ENCODE assay signal across 17 cellular contexts in genomic region chr1:156645666-156646065, GRCh38. TPM values are rescaled to one million over a fixed set of nuclear protein-coding genes. Genes with fewer than 3 reads are reported as not detected.
DNase-seq lines count a peak whose midpoint lies in the region; ATAC-seq, FAIRE-seq and TF ChIP-seq lines count a peak whose summit lies in the region.
"Had no signal": no experiment of that assay in that cellular context is flagged by ENCODE, and none has a peak within 500 bp of the region (broad histone marks: within the 10 kb centered on the region; RNA-seq: fewer than 3 reads in every experiment).

No MANE protein-coding gene starts in this region.

- no TSS peak for BruUV-seq in K562 (replicated peaks; lab: Mats Ljungman, UMichigan)

- no peaks in the 10 kb centered on the region for H3K36me3 ChIP-seq in H7 (replicated peaks; ENCODE audit: control insufficient read depth, insufficient read depth, low read length)
- H3K36me3 ChIP-seq in K562 (ENCODE audit: control insufficient read depth, insufficient read depth, low read length): peaks cover 55% of the 10 kb centered on the region

- WGBS in K562 (ENCODE audit: insufficient coverage, low coverage, missing lambda C conversion rate): 79% methylated on average over 1 of the region's 1 CpG

- TF ChIP-seq CTCF in K562 (IDR thresholded peaks at IDR 0.05 in 2 of 3, conservative IDR thresholded peaks at IDR 0.05 in 1 of 3; ENCODE audit: insufficient read depth in 2 of 3, low read depth in 1 of 3, low read length in 3 of 3): no peak
- TF ChIP-seq CTCF in neural crest cell (conservative IDR thresholded peaks at IDR 0.05): no peak

- peaks cover 0 to 30% of the 10 kb centered on the region in 2 experiments; a peak in 3 of 5 replicates for H3K4me1 ChIP-seq in K562 (replicated peaks in 1 of 2; ENCODE audit: control insufficient read depth in 2 of 2, insufficient read depth in 2 of 2, low read length in 2 of 2)

- DNase-seq in H7: peak; percentile 28
- no peak for DNase-seq in K562 (ENCODE audit: extremely low read depth in 1 of 4, low spot score in 3 of 4)
- no peak for DNase-seq in neural crest cell (ENCODE audit: low read depth, low spot score)
- DNase-seq in NCI-H524 (lab: John Stamatoyannopoulos, UW): no peak
- no peak for DNase-seq in activated naive CD4-positive, alpha-beta T cell treated with anti-CD3 and anti-CD28 coated beads, Interleukin-2, amount 10 ng/mL, durations not matched to agents 7 days and 5 days
- DNase-seq: CD8-positive, alpha-beta T cell; COR-L47; DND-41; GDM1; GOT3; HCEC 1CT had no signal

- H3K36me3 Mint-ChIP-seq in neural crest cell (ENCODE audit: low read depth): no peaks in the 10 kb centered on the region
- no peaks in the 10 kb centered on the region for H3K36me3 Mint-ChIP-seq in activated naive CD4-positive, alpha-beta T cell treated with anti-CD3 and anti-CD28 coated beads, Interleukin-2, amount 10 ng/mL, durations not matched to agents 7 days and 5 days
- H3K36me3 Mint-ChIP-seq: CD8-positive, alpha-beta T cell had no signal

- peaks cover 70% of the 10 kb centered on the region for H3K27me3 Mint-ChIP-seq in neural crest cell (ENCODE audit: low read depth)
- H3K27me3 Mint-ChIP-seq in activated naive CD4-positive, alpha-beta T cell treated with anti-CD3 and anti-CD28 coated beads, Interleukin-2, amount 10 ng/mL, durations not matched to agents 7 days and 5 days: peaks cover 98% of the 10 kb centered on the region

- in situ Hi-C loops in K562 (cut with MboI): no loop called here

- TF ChIP-seq EP300 in K562 (IDR thresholded peaks at IDR 0.05; ENCODE audit: low read length): no peak

- H3K9me3 Mint-ChIP-seq in neural crest cell: no peaks in the 10 kb centered on the region
- H3K9me3 Mint-ChIP-seq in activated naive CD4-positive, alpha-beta T cell treated with anti-CD3 and anti-CD28 coated beads, Interleukin-2, amount 10 ng/mL, durations not matched to agents 7 days and 5 days: no peaks in the 10 kb centered on the region
- H3K9me3 Mint-ChIP-seq: CD8-positive, alpha-beta T cell had no signal

- CTCF ChIA-PET in K562 (lab: Yijun Ruan, JAX; ENCODE audit: low intra/inter-chr PET ratio): no interaction called here
- CTCF ChIA-PET in activated naive CD4-positive, alpha-beta T cell treated with anti-CD3 and anti-CD28 coated beads, Interleukin-2, amount 10 ng/mL, durations not matched to agents 7 days and 5 days (lab: Charles Lee): interaction anchor here (1.3 to 5.5 kb wide), 4 partner anchors 14 to 33 kb away, joined by 3 to 47 read pairs (median 5); no protein-coding TSS in a partner anchor

- H3K9me1 ChIP-seq in K562 (ENCODE audit: control insufficient read depth, insufficient read depth, low read length): no peaks in the 10 kb centered on the region

- ATAC-seq in K562: no peak
- no peak for ATAC-seq in HG03108 (IDR thresholded peaks at IDR 0.05; ENCODE audit: unreplicated experiment)
- ATAC-seq: CD8-positive, alpha-beta T cell had no signal

- H3K27ac ChIP-seq in K562 (ENCODE audit: extremely low read depth, low read depth, low read length): no peak overlapping the region

- H2AFZ ChIP-seq in K562 (ENCODE audit: low read depth, low read length): no peak overlapping the region

- no peak for FAIRE-seq in K562 (lab: Jason Lieb, UNC)
- FAIRE-seq: GM19239 had no signal

- TF ChIP-seq POLR2A in K562 (conservative IDR thresholded peaks at IDR 0.05): 0 out of 2 replicates have a peak, but pooled peaks have one; percentile 3

- POLR2A ChIA-PET in K562 (lab: Yijun Ruan, JAX): interaction anchor here (3.4 kb wide), 1 partner anchor 15 kb away, joined by 21 read pairs; no protein-coding TSS in a partner anchor

- no peaks in the 10 kb centered on the region for H3K9me3 ChIP-seq in K562 (replicated peaks; ENCODE audit: control insufficient read depth, insufficient read depth, low read depth, low read length)

- H3K79me2 ChIP-seq in K562 (ENCODE audit: control insufficient read depth, insufficient read depth, low read length): no peaks in the 10 kb centered on the region

- H3K27ac Mint-ChIP-seq in neural crest cell (ENCODE audit: unreplicated experiment): no peak overlapping the region
- H3K27ac Mint-ChIP-seq in activated naive CD4-positive, alpha-beta T cell treated with anti-CD3 and anti-CD28 coated beads, Interleukin-2, amount 10 ng/mL, durations not matched to agents 7 days and 5 days: no peak overlapping the region
- H3K27ac Mint-ChIP-seq: CD14-positive monocyte; CD8-positive, alpha-beta T cell had no signal

- H3K4me3 ChIP-seq in H7 (ENCODE audit: insufficient read depth, low read depth, low read length): no peak overlapping the region
- no peak overlapping the region for H3K4me3 ChIP-seq in K562

- no peak for TF ChIP-seq RAD21 in K562 (CRISPR knock-in tag; conservative IDR thresholded peaks at IDR 0.05 in 1 of 2, IDR thresholded peaks at IDR 0.05 in 1 of 2)

- intact Hi-C loops in K562 (cut with micrococcal nuclease): no loop called here

- peak overlapping the region; percentile 39 for H3K4me3 Mint-ChIP-seq in neural crest cell
- H3K4me3 Mint-ChIP-seq in activated naive CD4-positive, alpha-beta T cell treated with anti-CD3 and anti-CD28 coated beads, Interleukin-2, amount 10 ng/mL, durations not matched to agents 7 days and 5 days: no peak overlapping the region
- H3K4me3 Mint-ChIP-seq: CD8-positive, alpha-beta T cell had no signal

- H3K4me2 ChIP-seq in K562 (ENCODE audit: insufficient read depth, low read length): no peak overlapping the region

- H4K20me1 ChIP-seq in K562 (replicated peaks; ENCODE audit: control insufficient read depth, insufficient read depth, low read length): peaks cover 57% of the 10 kb centered on the region

- H3K9ac ChIP-seq in K562 (ENCODE audit: insufficient read depth in 1 of 2, low read depth in 2 of 2, low read length in 2 of 2): no peak overlapping the region; a peak in 1 of 4 replicates

- H3K4me1 Mint-ChIP-seq in neural crest cell: peaks cover 26% of the 10 kb centered on the region
- H3K4me1 Mint-ChIP-seq in activated naive CD4-positive, alpha-beta T cell treated with anti-CD3 and anti-CD28 coated beads, Interleukin-2, amount 10 ng/mL, durations not matched to agents 7 days and 5 days: peaks cover 33% of the 10 kb centered on the region

- peaks cover 85% of the 10 kb centered on the region for H3K27me3 ChIP-seq in H7 (ENCODE audit: control insufficient read depth, insufficient read depth, low read length)
- no peaks in the 10 kb centered on the region for H3K27me3 ChIP-seq in K562 (ENCODE audit: control insufficient read depth in 2 of 2, insufficient read depth in 2 of 2, low read length in 2 of 2)

RNA-seq across cellular contexts. Expression of gene BCAN, which starts 3.7 kb away (rescaled TPM):
- total RNA-seq in H7 (2014; rRNA removed; shearing (Covaris generic)): 1.7 and 4.1 TPM in 2 replicates
- total RNA-seq in K562 (2011; cell fraction: chromatin; rRNA removed; ENCODE audit: low replicate concordance): 0.12 TPM in 1 of 2 replicates, not detected in the other
- 0.17 and 0.26 TPM in 2 replicates for total RNA-seq in K562 (2011; cell fraction: nucleolus; rRNA removed)
- total RNA-seq in K562 (2011; cell fraction: nucleoplasm; rRNA removed): not detected in 2 replicates
- total RNA-seq in K562 (2014; rRNA removed) (0.12 TPM in 1 of 2 replicates, not detected in the other), K562 (2014; rRNA removed; fragmentation: Illumina TruSeq; extraction: Trizol) (not detected in 2 replicates), K562 (2015; rRNA removed; fragmentation: Illumina TruSeq; extraction: Trizol) (0.08 TPM in 1 of 2 replicates, not detected in the other), K562 (2021) (0.22 TPM in 1 of 2 replicates, not detected in the other), neural crest cell (2.4 and 3.1 TPM in 2 replicates)
- polyA plus RNA-seq in K562 (2011; rRNA removed) (0.06 and 0.09 TPM in 2 replicates), K562 (2014; fragmentation: Illumina TruSeq; extraction: Trizol) (0.19 and 0.33 TPM in 2 replicates), K562 (2014; fragmentation: Nextera tagmentation; extraction: Ambion mirVana) (under 1 TPM in 1 of 2 experiments, not detected in 1; 0.04 TPM), K562 (2014; rRNA removed) (0.22 and 0.23 TPM in 2 replicates)
- 0.04 and 0.25 TPM in 2 replicates for polyA plus RNA-seq in K562 (2011; cell fraction: cytosol; rRNA removed)
- polyA plus RNA-seq in K562 (2011; cell fraction: nucleus; rRNA removed): 0.06 and 0.21 TPM in 2 replicates
- polyA plus RNA-seq in K562 (2012): 0.35 and 0.52 TPM in 2 replicates
- polyA minus RNA-seq in K562 (2011; rRNA and poly(A)+ RNA removed): not detected in 2 replicates
- polyA minus RNA-seq in K562 (2011; cell fraction: cytosol; rRNA and poly(A)+ RNA removed): not detected in 2 replicates
- not detected in 2 replicates for polyA minus RNA-seq in K562 (2011; cell fraction: nucleus; rRNA and poly(A)+ RNA removed)
- total RNA-seq: A673; CD8-positive, alpha-beta T cell had no signal
- polyA plus RNA-seq: CD14-positive monocyte had no signal

RNA-seq across cellular contexts. Expression of gene HAPLN2, which starts 26.5 kb away (rescaled TPM):
- 0.73 and 1.3 TPM in 2 replicates for total RNA-seq in H7 (2014; rRNA removed; shearing (Covaris generic))
- total RNA-seq in K562 (2011; cell fraction: chromatin; rRNA removed; ENCODE audit: low replicate concordance): 1.4 TPM in 1 of 2 replicates, not detected in the other
- total RNA-seq in K562 (2011; cell fraction: nucleolus; rRNA removed): 3.0 TPM in 2 replicates
- total RNA-seq in K562 (2011; cell fraction: nucleoplasm; rRNA removed): 0.53 and 0.88 TPM in 2 replicates
- total RNA-seq in K562 (2014; rRNA removed) (3.1 and 3.8 TPM in 2 replicates), K562 (2014; rRNA removed; fragmentation: Illumina TruSeq; extraction: Trizol) (not detected in 2 replicates), K562 (2015; rRNA removed; fragmentation: Illumina TruSeq; extraction: Trizol) (0.14 and 0.19 TPM in 2 replicates), K562 (2021) (3.6 and 5.2 TPM in 2 replicates), neural crest cell (0.70 and 0.91 TPM in 2 replicates)
- polyA plus RNA-seq in K562 (2011; rRNA removed) (0.39 and 0.76 TPM in 2 replicates), K562 (2014; fragmentation: Illumina TruSeq; extraction: Trizol) (0.17 TPM in 1 of 2 replicates, not detected in the other), K562 (2014; fragmentation: Nextera tagmentation; extraction: Ambion mirVana) (not detected), K562 (2014; rRNA removed) (4.4 and 4.5 TPM in 2 replicates)
- 1.3 and 4.1 TPM in 2 replicates for polyA plus RNA-seq in K562 (2011; cell fraction: cytosol; rRNA removed)
- polyA plus RNA-seq in K562 (2011; cell fraction: nucleus; rRNA removed): 6.5 and 10.9 TPM in 2 replicates
- polyA plus RNA-seq in K562 (2012): 0.95 and 3.3 TPM in 2 replicates
- polyA minus RNA-seq in K562 (2011; rRNA and poly(A)+ RNA removed): 0.35 TPM in 1 of 2 replicates, not detected in the other
- polyA minus RNA-seq in K562 (2011; cell fraction: cytosol; rRNA and poly(A)+ RNA removed): not detected in 2 replicates
- polyA minus RNA-seq in K562 (2011; cell fraction: nucleus; rRNA and poly(A)+ RNA removed): 3.1 and 3.8 TPM in 2 replicates
- total RNA-seq: A673, HT1080 had no signal
- polyA plus RNA-seq: BJ, CD14-positive monocyte had no signal

RNA-seq across cellular contexts. Expression of gene NES, which starts 31.5 kb away (rescaled TPM):
- total RNA-seq in H7 (2014; rRNA removed; shearing (Covaris generic)): 220 and 231 TPM in 2 replicates
- total RNA-seq in K562 (2011; cell fraction: chromatin; rRNA removed; ENCODE audit: low replicate concordance): 1.5 and 2.0 TPM in 2 replicates
- total RNA-seq in K562 (2011; cell fraction: nucleolus; rRNA removed): 1.7 TPM in 2 replicates
- 1.8 and 3.1 TPM in 2 replicates for total RNA-seq in K562 (2011; cell fraction: nucleoplasm; rRNA removed)
- total RNA-seq in K562 (2014; rRNA removed) (5.8 and 6.6 TPM in 2 replicates), K562 (2014; rRNA removed; fragmentation: Illumina TruSeq; extraction: Trizol) (3.3 and 4.1 TPM in 2 replicates), K562 (2015; rRNA removed; fragmentation: Illumina TruSeq; extraction: Trizol) (4.8 and 4.9 TPM in 2 replicates), K562 (2021) (5.5 and 8.6 TPM in 2 replicates), neural crest cell (248 and 265 TPM in 2 replicates)
- polyA plus RNA-seq in K562 (2011; rRNA removed) (2.7 TPM in 2 replicates), K562 (2014; fragmentation: Illumina TruSeq; extraction: Trizol) (5.4 and 6.3 TPM in 2 replicates), K562 (2014; fragmentation: Nextera tagmentation; extraction: Ambion mirVana) (under 1 TPM; 0.10 to 0.13 TPM), K562 (2014; rRNA removed) (2.5 and 4.2 TPM in 2 replicates)
- polyA plus RNA-seq in K562 (2011; cell fraction: cytosol; rRNA removed): 1.5 and 2.5 TPM in 2 replicates
- polyA plus RNA-seq in K562 (2011; cell fraction: nucleus; rRNA removed): 3.2 and 5.5 TPM in 2 replicates
- polyA plus RNA-seq in K562 (2012): 6.5 and 7.0 TPM in 2 replicates
- 2.3 and 2.4 TPM in 2 replicates for polyA minus RNA-seq in K562 (2011; rRNA and poly(A)+ RNA removed)
- polyA minus RNA-seq in K562 (2011; cell fraction: cytosol; rRNA and poly(A)+ RNA removed): 3.8 and 5.4 TPM in 2 replicates
- 1.2 and 1.4 TPM in 2 replicates for polyA minus RNA-seq in K562 (2011; cell fraction: nucleus; rRNA and poly(A)+ RNA removed)
- total RNA-seq: CD8-positive, alpha-beta T cell had no signal
- polyA plus RNA-seq: CD14-positive monocyte had no signal

RNA-seq across cellular contexts. Expression of gene GPATCH4, which starts 44.4 kb away (rescaled TPM):
- total RNA-seq in H7 (2014; rRNA removed; shearing (Covaris generic)): 40.6 and 45.0 TPM in 2 replicates
- 75.8 and 111 TPM in 2 replicates for total RNA-seq in K562 (2011; cell fraction: chromatin; rRNA removed; ENCODE audit: low replicate concordance)
- 69.5 and 70.0 TPM in 2 replicates for total RNA-seq in K562 (2011; cell fraction: nucleolus; rRNA removed)
- 69.2 and 102 TPM in 2 replicates for total RNA-seq in K562 (2011; cell fraction: nucleoplasm; rRNA removed)
- total RNA-seq in K562 (2014; rRNA removed): 43.7 and 47.5 TPM in 2 replicates
- total RNA-seq in K562 (2014; rRNA removed; fragmentation: Illumina TruSeq; extraction: Trizol): 73.1 and 76.5 TPM in 2 replicates
- 75.8 and 79.5 TPM in 2 replicates for total RNA-seq in K562 (2015; rRNA removed; fragmentation: Illumina TruSeq; extraction: Trizol)
- 45.8 and 51.4 TPM in 2 replicates for total RNA-seq in K562 (2021)
- 51.5 and 57.9 TPM in 2 replicates for polyA plus RNA-seq in K562 (2011; rRNA removed)
- polyA plus RNA-seq in K562 (2011; cell fraction: cytosol; rRNA removed): 29.4 and 32.0 TPM in 2 replicates
- polyA plus RNA-seq in K562 (2011; cell fraction: nucleus; rRNA removed): 51.1 and 51.7 TPM in 2 replicates
- 27.1 and 86.2 TPM in 2 replicates for polyA plus RNA-seq in K562 (2012)
- 94.7 and 105 TPM in 2 replicates for polyA plus RNA-seq in K562 (2014; fragmentation: Illumina TruSeq; extraction: Trizol)
- 10 to 100 TPM; 82.1 to 90.8 TPM for polyA plus RNA-seq in K562 (2014; fragmentation: Nextera tagmentation; extraction: Ambion mirVana)
- 53.9 and 59.3 TPM in 2 replicates for polyA plus RNA-seq in K562 (2014; rRNA removed)
- 72.9 and 74.3 TPM in 2 replicates for polyA minus RNA-seq in K562 (2011; rRNA and poly(A)+ RNA removed)
- polyA minus RNA-seq in K562 (2011; cell fraction: cytosol; rRNA and poly(A)+ RNA removed): 17.4 and 29.2 TPM in 2 replicates
- polyA minus RNA-seq in K562 (2011; cell fraction: nucleus; rRNA and poly(A)+ RNA removed): 49.8 and 60.9 TPM in 2 replicates
- total RNA-seq in neural crest cell: 40.6 and 41.2 TPM in 2 replicates

RNA-seq across cellular contexts. Expression of gene NAXE, which starts 54.1 kb away (rescaled TPM):
- total RNA-seq in H7 (2014; rRNA removed; shearing (Covaris generic)): 133 and 151 TPM in 2 replicates
- total RNA-seq in K562 (2011; cell fraction: chromatin; rRNA removed; ENCODE audit: low replicate concordance): 43.8 and 126 TPM in 2 replicates
- 112 and 139 TPM in 2 replicates for total RNA-seq in K562 (2011; cell fraction: nucleolus; rRNA removed)
- 102 TPM in 2 replicates for total RNA-seq in K562 (2011; cell fraction: nucleoplasm; rRNA removed)
- 122 and 150 TPM in 2 replicates for total RNA-seq in K562 (2014; rRNA removed)
- total RNA-seq in K562 (2014; rRNA removed; fragmentation: Illumina TruSeq; extraction: Trizol): 76.6 and 99.9 TPM in 2 replicates
- 90.0 and 93.1 TPM in 2 replicates for total RNA-seq in K562 (2015; rRNA removed; fragmentation: Illumina TruSeq; extraction: Trizol)
- 112 and 113 TPM in 2 replicates for total RNA-seq in K562 (2021)
- polyA plus RNA-seq in K562 (2011; rRNA removed): 38.4 and 66.9 TPM in 2 replicates
- 81.6 and 136 TPM in 2 replicates for polyA plus RNA-seq in K562 (2011; cell fraction: cytosol; rRNA removed)
- 82.3 and 92.2 TPM in 2 replicates for polyA plus RNA-seq in K562 (2011; cell fraction: nucleus; rRNA removed)
- 106 and 111 TPM in 2 replicates for polyA plus RNA-seq in K562 (2012)
- polyA plus RNA-seq in K562 (2014; fragmentation: Illumina TruSeq; extraction: Trizol): 136 and 137 TPM in 2 replicates
- polyA plus RNA-seq in K562 (2014; fragmentation: Nextera tagmentation; extraction: Ambion mirVana): 10 to 100 TPM; 27.3 to 38.2 TPM
- polyA plus RNA-seq in K562 (2014; rRNA removed): 77.2 and 85.8 TPM in 2 replicates
- polyA minus RNA-seq in K562 (2011; rRNA and poly(A)+ RNA removed): 31.2 and 45.6 TPM in 2 replicates
- polyA minus RNA-seq in K562 (2011; cell fraction: cytosol; rRNA and poly(A)+ RNA removed): 23.6 and 34.6 TPM in 2 replicates
- polyA minus RNA-seq in K562 (2011; cell fraction: nucleus; rRNA and poly(A)+ RNA removed): 40.1 and 65.3 TPM in 2 replicates
- 76.5 and 80.6 TPM in 2 replicates for total RNA-seq in neural crest cell

Comparison
In these comparisons a context has a peak if more than half of its experiments do, and no peak if none do; other contexts are left out.
1. RNA of gene NES, which starts 31.5 kb away (total RNA-seq): 248 to 265 TPM in neural crest cell and 220 to 231 TPM in H7; 1.5 to 8.6 TPM in K562; every median in the first group is over 10 times any median in the second.